ENCODE assay signal across 7 cellular contexts in the genomic region with DNA sequence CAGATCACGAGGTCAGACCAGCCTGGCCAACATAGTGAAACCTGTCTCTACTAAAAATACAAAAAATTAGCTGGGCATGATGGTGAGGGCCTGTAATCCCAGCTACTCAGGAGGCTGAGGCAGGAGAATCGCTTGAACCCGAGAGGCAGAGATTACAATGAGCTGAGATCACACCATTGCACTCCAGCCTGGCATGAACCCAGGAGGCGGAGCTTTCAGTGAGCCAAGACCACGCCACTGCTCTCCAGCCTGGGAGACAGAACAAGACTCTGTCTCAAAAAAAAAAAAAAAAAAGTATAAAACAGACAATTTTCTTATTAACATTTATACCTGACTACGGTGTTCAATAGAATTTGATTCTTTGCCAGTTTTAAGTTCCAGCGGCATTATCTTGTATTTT. TPM values are rescaled to one million over a fixed set of nuclear protein-coding genes. Genes with fewer than 3 reads are reported as not detected.
DNase-seq lines count a peak whose midpoint lies in the region; ATAC-seq, FAIRE-seq and TF ChIP-seq lines count a peak whose summit lies in the region.
"Not testable (repeated sequence)": the region's sequence is repeated elsewhere in the genome, so short reads cannot be mapped to it uniquely, and the experiment has no call there.

No MANE protein-coding gene starts in this region.

- not testable (repeated sequence) for H3K23ac ChIP-seq in IMR-90 (ENCODE audit: low read depth, low read length); trophoblast cell (ENCODE audit: low read length)

- TF ChIP-seq RAD21 in IMR-90 (IDR thresholded peaks at IDR 0.05; ENCODE audit: low read length), result not testable (repeated sequence)

- peak overlapping the region; percentile 30 for H4K12ac ChIP-seq in trophoblast cell (ENCODE audit: low read depth, low read length)

- FAIRE-seq in bronchial epithelial cell (lab: Jason Lieb, UNC), result not testable (repeated sequence)

- not testable (repeated sequence) for H4K20me1 ChIP-seq in IMR-90 (ENCODE audit: insufficient read depth, low read length); hepatocyte (ENCODE audit: insufficient read depth, poor library complexity, severe bottlenecking)

- H3K4ac ChIP-seq in IMR-90 (ENCODE audit: low read depth, low read length); trophoblast cell (ENCODE audit: low read depth, low read length): not testable (repeated sequence)

- H2AFZ ChIP-seq in IMR-90 (replicated peaks; ENCODE audit: low read length, poor library complexity); hepatocyte; trophoblast cell (ENCODE audit: insufficient read depth, low read length, poor library complexity): not testable (repeated sequence)

- not testable (repeated sequence) for H3K79me1 ChIP-seq in IMR-90 (ENCODE audit: low read depth in 1 of 2, low read length in 2 of 2); trophoblast cell (ENCODE audit: low read length)

- not testable (repeated sequence) for H2BK5ac ChIP-seq in IMR-90 (ENCODE audit: low read depth, low read length, poor library complexity, severe bottlenecking); trophoblast cell (ENCODE audit: low read depth, low read length, poor library complexity)

- in situ Hi-C loops in IMR-90 (cut with MboI; ENCODE audit: low sequenced_read_pairs), result not testable (repeated sequence)

- not testable (repeated sequence) for BruUV-seq in IMR-90 (replicated peaks; lab: Mats Ljungman, UMichigan)

- not testable (repeated sequence) for H2BK15ac ChIP-seq in IMR-90 (ENCODE audit: low read depth, low read length)

- not testable (repeated sequence) for H3K27me3 ChIP-seq in IMR-90 (ENCODE audit: control insufficient read depth, insufficient read depth, low read length); bronchial epithelial cell (ENCODE audit: control insufficient read depth, insufficient read depth, low read length); hepatocyte; trophoblast cell (ENCODE audit: insufficient read depth, low read length)

- WGBS in IMR-90 (ENCODE audit: extremely low coverage in 2 of 2, insufficient read length in 1 of 2), 2 experiments, result 100% methylated on average over 1 of the region's 7 CpGs; no CpG with 5 or more reads in 1 of the 2 experiments
- WGBS in hepatocyte (ENCODE audit: low lambda C conversion rate, missing lambda C conversion rate), result 90% methylated on average over 7 of the region's 7 CpGs
- WGBS in trophoblast cell (ENCODE audit: extremely low coverage, insufficient coverage, insufficient read length), result no CpG with 5 or more reads among the region's 7 CpGs

- H3K14ac ChIP-seq in IMR-90 (replicated peaks; ENCODE audit: low read depth, low read length); trophoblast cell (ENCODE audit: low read length): not testable (repeated sequence)

- H4K8ac ChIP-seq in IMR-90 (ENCODE audit: low read depth in 2 of 2, low read length in 2 of 2); trophoblast cell (ENCODE audit: low read depth, low read length): not testable (repeated sequence)

- DNase-seq in Daoy (ENCODE audit: low read depth), result peak; percentile 70
- DNase-seq in IMR-90, result peak; percentile 27
- peak; percentile 5 for DNase-seq in RPMI7951 (ENCODE audit: low read depth)
- DNase-seq in bronchial epithelial cell (ENCODE audit: low read depth), result peak; percentile 20
- peak; percentile 21 for DNase-seq in fibroblast of the conjunctiva (ENCODE audit: low read depth)
- peak; percentile 15 for DNase-seq in hepatocyte (ENCODE audit: low spot score)
- DNase-seq in trophoblast cell, result not testable (repeated sequence)

- H3K18ac ChIP-seq in IMR-90 (ENCODE audit: low read depth, low read length); trophoblast cell (ENCODE audit: low read length): not testable (repeated sequence)

- TF ChIP-seq CTCF in IMR-90 (conservative IDR thresholded peaks at IDR 0.05; ENCODE audit: low read depth, low read length); bronchial epithelial cell (IDR thresholded peaks at IDR 0.05; ENCODE audit: insufficient read depth, low read length, severe bottlenecking); hepatocyte (IDR thresholded peaks at IDR 0.05; ENCODE audit: poor library complexity): not testable (repeated sequence)

- TF ChIP-seq POLR2A in IMR-90 (IDR thresholded peaks at IDR 0.05; ENCODE audit: low read depth, low read length), result not testable (repeated sequence)

- H3K27ac ChIP-seq in IMR-90 (ENCODE audit: insufficient read depth, low read length); hepatocyte; trophoblast cell (ENCODE audit: low read depth, low read length): not testable (repeated sequence)

- H4K91ac ChIP-seq in IMR-90 (ENCODE audit: insufficient read depth, low read depth, low read length); trophoblast cell (ENCODE audit: low read depth, low read length): not testable (repeated sequence)

- dilution Hi-C loops in IMR-90 (cut with HindIII; ENCODE audit: low sequenced_read_pairs, unreplicated experiment), result not testable (repeated sequence)

- H3K36me3 ChIP-seq in IMR-90 (ENCODE audit: control insufficient read depth, insufficient read depth, low read length); bronchial epithelial cell (ENCODE audit: control insufficient read depth, insufficient read depth, low read length); hepatocyte (replicated peaks; ENCODE audit: insufficient read depth, low read depth): not testable (repeated sequence)
- H3K36me3 ChIP-seq in trophoblast cell (ENCODE audit: control insufficient read depth in 1 of 2, insufficient read depth in 2 of 2, low read length in 2 of 2), result peaks cover 23 to 25% of the 10 kb centered on the region in 2 experiments

- H3K79me2 ChIP-seq in hepatocyte; trophoblast cell (ENCODE audit: control insufficient read depth, insufficient read depth, low read length, poor library complexity): not testable (repeated sequence)

- H3K4me1 ChIP-seq in IMR-90 (ENCODE audit: control insufficient read depth, insufficient read depth, low read length); hepatocyte (ENCODE audit: insufficient read depth); trophoblast cell (ENCODE audit: control insufficient read depth in 1 of 2, insufficient read depth in 2 of 2, low read length in 2 of 2): not testable (repeated sequence)

- H3K9me3 ChIP-seq in IMR-90 (ENCODE audit: control insufficient read depth, insufficient read depth, low read length); hepatocyte (ENCODE audit: low read depth); trophoblast cell (ENCODE audit: insufficient read depth, low read depth, low read length): not testable (repeated sequence)

- H3K56ac ChIP-seq in IMR-90 (ENCODE audit: extremely low read depth, insufficient read depth, low read length), result not testable (repeated sequence)

- H2BK120ac ChIP-seq in IMR-90 (ENCODE audit: low read depth, low read length); trophoblast cell (ENCODE audit: insufficient read depth, low read length, poor library complexity): not testable (repeated sequence)

- POLR2A ChIA-PET in IMR-90 (lab: Charles Lee; ENCODE audit: unreplicated experiment), result not testable (repeated sequence)

- H2AK9ac ChIP-seq in IMR-90 (replicated peaks; ENCODE audit: low read depth, low read length, poor library complexity), result not testable (repeated sequence)

- 0 out of 2 replicates have a peak, but pooled peaks have one; percentile 29 for ATAC-seq in IMR-90 (ENCODE audit: low read depth)

- H3K9me2 ChIP-seq in hepatocyte (replicated peaks; ENCODE audit: insufficient read depth), result not testable (repeated sequence)

- not testable (repeated sequence) for H2AK5ac ChIP-seq in IMR-90 (ENCODE audit: low read depth, low read length); trophoblast cell (ENCODE audit: low read length)

- not testable (repeated sequence) for H4K5ac ChIP-seq in IMR-90 (ENCODE audit: low read depth, low read length)

- H2BK12ac ChIP-seq in trophoblast cell (ENCODE audit: low read length), result not testable (repeated sequence)

- not testable (repeated sequence) for H2BK20ac ChIP-seq in IMR-90 (ENCODE audit: low read depth, low read length)

- H3K4me2 ChIP-seq in IMR-90 (ENCODE audit: low read depth, low read length); hepatocyte; trophoblast cell (ENCODE audit: low read length): not testable (repeated sequence)

- H3K4me3 ChIP-seq in IMR-90 (ENCODE audit: insufficient read depth, low read depth, low read length); bronchial epithelial cell (ENCODE audit: low read depth, low read length); hepatocyte; trophoblast cell (ENCODE audit: low read depth, low read length): not testable (repeated sequence)

- not testable (repeated sequence) for H3K9ac ChIP-seq in IMR-90 (ENCODE audit: low read depth, low read length); trophoblast cell (ENCODE audit: low read length)

- not testable (repeated sequence) for H3K9me1 ChIP-seq in IMR-90 (ENCODE audit: insufficient read depth, low read length)

- intact Hi-C loops in IMR-90 (cut with micrococcal nuclease), result not testable (repeated sequence)

- CTCF ChIA-PET in IMR-90 (lab: Yijun Ruan, JAX), result not testable (repeated sequence)

RNA-seq across cellular contexts. Expression of gene DNA2, which starts 22.1 kb away (rescaled TPM):
- 24.1 and 36.6 TPM in 2 replicates for total RNA-seq in Daoy (2014; rRNA removed; shearing (Covaris generic))
- 5.6 and 10.0 TPM in 2 replicates for total RNA-seq in IMR-90 (2012; rRNA removed)
- 3.3 and 3.9 TPM in 2 replicates for polyA plus RNA-seq in IMR-90 (2012; rRNA removed)
- 0.34 and 0.41 TPM in 2 replicates for polyA plus RNA-seq in IMR-90 (2012; cell fraction: cytosol; rRNA removed)
- polyA plus RNA-seq in IMR-90 (2012; cell fraction: nucleus; rRNA removed; ENCODE audit: low replicate concordance), result 0.61 and 4.2 TPM in 2 replicates
- total RNA-seq in RPMI7951 (2014; rRNA removed; shearing (Covaris generic)), result 15.6 and 18.3 TPM in 2 replicates
- 1.9 and 3.4 TPM in 2 replicates for total RNA-seq in bronchial epithelial cell
- total RNA-seq in hepatocyte, result 6.1 and 9.3 TPM in 2 replicates
- polyA plus RNA-seq in hepatocyte, result 1.5 and 2.4 TPM in 2 replicates
- 8.5 and 9.0 TPM in 2 replicates for polyA plus RNA-seq in trophoblast cell (2013)

RNA-seq across cellular contexts. Expression of gene RUFY2, which starts 42.6 kb away (rescaled TPM):
- 8.1 and 14.3 TPM in 2 replicates for total RNA-seq in Daoy (2014; rRNA removed; shearing (Covaris generic))
- 6.8 and 16.4 TPM in 2 replicates for total RNA-seq in IMR-90 (2012; rRNA removed)
- polyA plus RNA-seq in IMR-90 (2012; rRNA removed), result 5.0 and 6.7 TPM in 2 replicates
- polyA plus RNA-seq in IMR-90 (2012; cell fraction: cytosol; rRNA removed), result 1.5 and 1.6 TPM in 2 replicates
- 2.7 and 13.1 TPM in 2 replicates for polyA plus RNA-seq in IMR-90 (2012; cell fraction: nucleus; rRNA removed; ENCODE audit: low replicate concordance)
- total RNA-seq in RPMI7951 (2014; rRNA removed; shearing (Covaris generic)), result 13.7 and 18.5 TPM in 2 replicates
- total RNA-seq in bronchial epithelial cell, result 18.7 and 21.4 TPM in 2 replicates
- total RNA-seq in hepatocyte, result 12.7 and 19.0 TPM in 2 replicates
- polyA plus RNA-seq in hepatocyte, result 9.4 and 11.5 TPM in 2 replicates
- polyA plus RNA-seq in trophoblast cell (2013), result 9.9 and 10.1 TPM in 2 replicates
